ENCODE assay signal across 1 cellular context in genomic region chr12:55996715-55997534, GRCh38.
TF ChIP-seq lines count a peak whose summit lies in the region.

Gene SUOX (plus strand): TSS chr12:55997276. CDS start chr12:56002222, 4,946 bp downstream.

TF ChIP-seq in HepG2, 621 proteins besides CTCF, POLR2A, EP300 and RAD21 (continued from another document and continues in another):
- TF ChIP-seq UBTF (CRISPR knock-in tag; IDR thresholded peaks at IDR 0.05) (peak; percentile 42; the same call in 1 of the 2 replicates), TBX2 (CRISPR knock-in tag; IDR thresholded peaks at IDR 0.05; ENCODE audit: borderline replicate concordance) (peak; percentile 41; the same call in 1 of the 2 replicates), REST (IDR thresholded peaks at IDR 0.05; ENCODE audit: borderline replicate concordance in 1 of 2, low read depth in 1 of 2, low read length in 2 of 2) (no peak), ZNF503 (CRISPR knock-in tag; IDR thresholded peaks at IDR 0.05) (no peak), BORCS8-MEF2B (CRISPR knock-in tag; IDR thresholded peaks at IDR 0.05) (peak; percentile 53; the same call in 1 of the 2 replicates), NR2C2 (CRISPR knock-in tag; IDR thresholded peaks at IDR 0.05; ENCODE audit: borderline replicate concordance) (peak; percentile 89), ZNF589 (CRISPR knock-in tag; conservative IDR thresholded peaks at IDR 0.05) (peak; percentile 70; the same call in 1 of the 2 replicates), ATF7 (IDR thresholded peaks at IDR 0.05) (no peak), ATF7 (CRISPR knock-in tag; IDR thresholded peaks at IDR 0.05) (no peak), NR2F1 (CRISPR knock-in tag; IDR thresholded peaks at IDR 0.05) (0 out of 4 replicates have a peak, but pooled peaks of 1 of the 2 experiments have one; percentile 26), HOMEZ (CRISPR knock-in tag; IDR thresholded peaks at IDR 0.05; ENCODE audit: low read depth) (peak; percentile 75), TGIF2 (CRISPR knock-in tag; IDR thresholded peaks at IDR 0.05) (peak; percentile 16; the same call in 1 of the 2 replicates), KLF16 (CRISPR knock-in tag; IDR thresholded peaks at IDR 0.05) (0 out of 4 replicates have a peak, but pooled peaks of 1 of the 2 experiments have one; percentile 17), NONO (IDR thresholded peaks at IDR 0.05) (no peak), NONO (CRISPR knock-in tag; conservative IDR thresholded peaks at IDR 0.05) (peak; percentile 73), ZNF558 (CRISPR knock-in tag; IDR thresholded peaks at IDR 0.05; ENCODE audit: borderline replicate concordance) (no peak), FOXO4 (CRISPR knock-in tag; conservative IDR thresholded peaks at IDR 0.05) (no peak), KDM5B (CRISPR knock-in tag; IDR thresholded peaks at IDR 0.05; ENCODE audit: borderline replicate concordance) (peak; percentile 4; the same call in 1 of the 2 replicates), CENPT (CRISPR knock-in tag; IDR thresholded peaks at IDR 0.05; ENCODE audit: low read depth) (no peak), ZNF263 (CRISPR knock-in tag; IDR thresholded peaks at IDR 0.05) (0 out of 2 replicates have a peak, but pooled peaks have one; percentile 22), ZNF292 (CRISPR knock-in tag; IDR thresholded peaks at IDR 0.05; ENCODE audit: borderline replicate concordance, low read depth) (peak; percentile 70; the same call in 1 of the 2 replicates), FOXM1 (CRISPR knock-in tag; IDR thresholded peaks at IDR 0.05) (no peak), MED1 (CRISPR knock-in tag; IDR thresholded peaks at IDR 0.05) (peak; percentile 48), TMF1 (CRISPR knock-in tag; IDR thresholded peaks at IDR 0.05; ENCODE audit: low read depth) (no peak; the same call in 1 of the 2 replicates), PHB2 (IDR thresholded peaks at IDR 0.05; ENCODE audit: partially characterized antibody) (no peak), ZNF121 (CRISPR knock-in tag; IDR thresholded peaks at IDR 0.05) (peak; percentile 43), RFX3 (CRISPR knock-in tag; IDR thresholded peaks at IDR 0.05) (no peak), ZNF891 (CRISPR knock-in tag; IDR thresholded peaks at IDR 0.05) (peak; percentile 45; the same call in 1 of the 2 replicates), FOSL1 (CRISPR knock-in tag; IDR thresholded peaks at IDR 0.05; ENCODE audit: borderline replicate concordance) (no peak), NFYC (CRISPR knock-in tag; IDR thresholded peaks at IDR 0.05) (peak; percentile 84), ZNF737 (CRISPR knock-in tag; IDR thresholded peaks at IDR 0.05; ENCODE audit: borderline replicate concordance) (no peak), ZBTB38 (CRISPR knock-in tag; IDR thresholded peaks at IDR 0.05) (no peak), ELK4 (CRISPR knock-in tag; IDR thresholded peaks at IDR 0.05; ENCODE audit: borderline replicate concordance) (no peak), ATF1 (CRISPR knock-in tag; IDR thresholded peaks at IDR 0.05) (peak; percentile 54), AFF4 (CRISPR knock-in tag; IDR thresholded peaks at IDR 0.05) (0 out of 2 replicates have a peak, but pooled peaks have one; percentile 29), NCOR1 (IDR thresholded peaks at IDR 0.05; ENCODE audit: borderline replicate concordance, low read length) (peak; percentile 85; the same call in 1 of the 2 replicates), PAXIP1 (CRISPR knock-in tag; conservative IDR thresholded peaks at IDR 0.05) (peak; percentile 66), FOXJ3 (CRISPR knock-in tag; IDR thresholded peaks at IDR 0.05; ENCODE audit: borderline replicate concordance) (no peak; the same call in 1 of the 2 replicates), NFE2L1 (CRISPR knock-in tag; IDR thresholded peaks at IDR 0.05; ENCODE audit: borderline replicate concordance) (no peak), ZFP37 (CRISPR knock-in tag; IDR thresholded peaks at IDR 0.05; ENCODE audit: borderline replicate concordance) (0 out of 2 replicates have a peak, but pooled peaks have one; percentile 27)
